In the genomic region with DNA sequence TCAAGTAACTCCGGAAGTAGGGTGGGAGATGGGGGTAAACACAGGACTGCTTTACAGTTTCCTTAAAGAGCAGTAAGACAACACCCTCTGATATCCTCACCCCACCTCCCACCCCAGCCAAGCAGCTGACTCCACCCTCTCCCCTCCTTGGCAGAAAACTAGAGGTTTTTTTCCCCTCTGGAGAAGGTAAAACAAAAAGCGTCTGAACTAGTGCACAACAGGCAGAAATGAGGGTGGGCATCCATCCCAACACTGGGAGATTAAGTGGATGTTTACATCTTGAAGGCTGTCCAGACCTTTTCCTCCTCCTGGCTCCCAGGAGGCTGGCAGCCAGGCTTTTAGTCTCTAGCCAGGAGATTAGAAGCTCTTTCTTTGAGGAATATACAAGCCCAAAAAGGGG, we compare ENCODE assay signal across 1 cellular context.
TF ChIP-seq lines count a peak whose summit lies in the region.

No MANE protein-coding gene starts in this region.

TF ChIP-seq in IMR-90, 13 proteins besides CTCF, POLR2A, EP300 and RAD21 (continued from another document):
- TF ChIP-seq USF2 (IDR thresholded peaks at IDR 0.05; ENCODE audit: low read depth, low read length), result no peak
- TF ChIP-seq RCOR1 (IDR thresholded peaks at IDR 0.05; ENCODE audit: insufficient replicate concordance, low read length), result no peak
- TF ChIP-seq MAZ (IDR thresholded peaks at IDR 0.05; ENCODE audit: borderline replicate concordance, low read depth, low read length), result no peak
- no peak for TF ChIP-seq SMC3 (IDR thresholded peaks at IDR 0.05; ENCODE audit: low read depth, low read length)
- no peak for TF ChIP-seq BHLHE40 (IDR thresholded peaks at IDR 0.05; ENCODE audit: low read depth, low read length)
